10 cellular contexts compared by ENCODE assay signal in the genomic region with DNA sequence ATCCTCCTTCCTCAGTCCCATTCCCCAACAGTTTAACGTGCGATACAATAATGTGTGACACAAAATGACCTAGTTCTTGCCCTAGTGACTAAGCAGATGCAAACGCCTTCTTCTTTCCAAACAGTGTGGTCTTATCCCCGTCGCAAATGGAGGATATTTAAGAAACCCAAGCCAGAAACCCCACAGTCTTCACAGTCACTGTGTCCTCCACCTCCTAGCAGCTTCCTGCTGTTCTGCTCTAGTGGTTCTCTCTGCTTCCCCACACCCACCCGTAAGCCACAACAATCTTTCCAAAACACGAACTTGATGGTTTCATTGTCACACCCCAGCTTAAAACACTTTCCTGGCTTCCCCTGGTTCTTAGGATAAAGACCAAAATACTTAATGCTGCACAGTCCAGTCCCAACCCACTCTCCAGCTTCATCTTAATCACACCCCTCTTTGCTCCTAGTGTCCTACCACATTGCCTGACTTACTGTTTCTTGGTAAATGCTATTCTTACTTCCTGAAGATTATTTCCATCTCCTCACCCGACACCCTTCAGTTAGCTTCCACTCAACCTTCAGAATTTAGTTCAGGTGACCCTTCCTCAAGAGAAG. TPM values are rescaled to one million over a fixed set of nuclear protein-coding genes. Genes with fewer than 3 reads are reported as not detected.
DNase-seq lines count a peak whose midpoint lies in the region; ATAC-seq lines count a peak whose summit lies in the region.
"Had no signal": no experiment of that assay in that cellular context is flagged by ENCODE, and none has a peak within 500 bp of the region (broad histone marks: within the 10 kb centered on the region; RNA-seq: fewer than 3 reads in every experiment).

No MANE protein-coding gene starts in this region.

- H3K36me3 Mint-ChIP-seq in activated CD4-positive, alpha-beta T cell treated with anti-CD3 and anti-CD28 coated beads, Interleukin-2, amount 10 ng/mL, durations not matched to agents 7 days and 5 days (ENCODE audit: low read depth): peaks cover 73% of the 10 kb centered on the region

- DNase-seq in activated CD4-positive, alpha-beta T cell treated with anti-CD3 and anti-CD28 coated beads, Interleukin-2, amount 10 ng/mL, durations not matched to agents 7 days and 5 days: peak; percentile 25
- DNase-seq in stimulated activated CD4-positive, alpha-beta T cell treated with anti-CD3 and anti-CD28 coated beads, Interleukin-1b, Interleukin-23, amount 100 ng/mL, for 48 hours: peak; percentile 16
- DNase-seq in AG08395 (ENCODE audit: low spot score) (no peak), left colon (no peak), NCI-H1105 treated with DMSO at 0.1 percent for 48 hours (lab: John Stamatoyannopoulos, UW) (no peak)
- DNase-seq: NCI-H187 had no signal

- peaks cover 24% of the 10 kb centered on the region for H3K4me1 Mint-ChIP-seq in activated CD4-positive, alpha-beta T cell treated with anti-CD3 and anti-CD28 coated beads, Interleukin-2, amount 10 ng/mL, durations not matched to agents 7 days and 5 days

- H3K27ac Mint-ChIP-seq in activated CD4-positive, alpha-beta T cell treated with anti-CD3 and anti-CD28 coated beads, Interleukin-2, amount 10 ng/mL, durations not matched to agents 7 days and 5 days: peak overlapping the region; percentile 22

- ATAC-seq in GM18867 (IDR thresholded peaks at IDR 0.05; ENCODE audit: unreplicated experiment) (peak; percentile 66), HG02852 (IDR thresholded peaks at IDR 0.05; ENCODE audit: unreplicated experiment) (peak; percentile 74), HG03457 (IDR thresholded peaks at IDR 0.05; ENCODE audit: unreplicated experiment) (no peak), left colon (no peak)

- intact Hi-C loops in left colon (cut with DNase I, micrococcal nuclease): no loop called here

- H3K9me3 Mint-ChIP-seq in activated CD4-positive, alpha-beta T cell treated with anti-CD3 and anti-CD28 coated beads, Interleukin-2, amount 10 ng/mL, durations not matched to agents 7 days and 5 days: no peaks in the 10 kb centered on the region
- H3K9me3 Mint-ChIP-seq: neural crest cell had no signal

- H3K4me3 Mint-ChIP-seq in activated CD4-positive, alpha-beta T cell treated with anti-CD3 and anti-CD28 coated beads, Interleukin-2, amount 10 ng/mL, durations not matched to agents 7 days and 5 days: peak overlapping the region; percentile 25
- H3K4me3 Mint-ChIP-seq: neural crest cell had no signal

- CTCF ChIA-PET in activated CD4-positive, alpha-beta T cell treated with anti-CD3 and anti-CD28 coated beads, Interleukin-2, amount 10 ng/mL, durations not matched to agents 7 days and 5 days (lab: Charles Lee): no interaction called here

- no peaks in the 10 kb centered on the region for H3K27me3 Mint-ChIP-seq in activated CD4-positive, alpha-beta T cell treated with anti-CD3 and anti-CD28 coated beads, Interleukin-2, amount 10 ng/mL, durations not matched to agents 7 days and 5 days

- POLR2A ChIA-PET in activated CD4-positive, alpha-beta T cell treated with anti-CD3 and anti-CD28 coated beads, Interleukin-2, amount 10 ng/mL, durations not matched to agents 7 days and 5 days (lab: Charles Lee): no interaction called here

RNA-seq across cellular contexts. Expression of gene ITM2B, which starts 32.3 kb away (rescaled TPM):
- total RNA-seq in activated CD4-positive, alpha-beta T cell treated with anti-CD3 and anti-CD28 coated beads, Interleukin-2, amount 10 ng/mL, durations not matched to agents 7 days and 5 days: 100 to 1,000 TPM; 259 to 317 TPM
- total RNA-seq in left colon: 100 to 1,000 TPM; 393 to 473 TPM

RNA-seq across cellular contexts. Expression of gene RB1, which starts 38.2 kb away (rescaled TPM):
- total RNA-seq in activated CD4-positive, alpha-beta T cell treated with anti-CD3 and anti-CD28 coated beads, Interleukin-2, amount 10 ng/mL, durations not matched to agents 7 days and 5 days: 10 to 100 TPM; 47.1 to 61.5 TPM
- total RNA-seq in left colon: 10 to 100 TPM; 23.0 to 26.3 TPM

Comparison
In these comparisons a context has a peak if more than half of its experiments do, and no peak if none do; other contexts are left out.
1. ATAC-seq: peak in GM18867 (single experiment) and HG02852 (single experiment); none in HG03457 (single experiment) and left colon (single experiment).
2. DNase-seq: peak in activated CD4-positive, alpha-beta T cell treated with anti-CD3 and anti-CD28 coated beads, Interleukin-2, amount 10 ng/mL, durations not matched to agents 7 days and 5 days (single experiment) and stimulated activated CD4-positive, alpha-beta T cell treated with anti-CD3 and anti-CD28 coated beads, Interleukin-1b, Interleukin-23, amount 100 ng/mL, for 48 hours (single experiment); none in AG08395 (single experiment), left colon (0 of 2) and NCI-H1105 treated with DMSO at 0.1 percent for 48 hours (single experiment).